ENCODE assay signal across 2 cellular contexts in the genomic region with DNA sequence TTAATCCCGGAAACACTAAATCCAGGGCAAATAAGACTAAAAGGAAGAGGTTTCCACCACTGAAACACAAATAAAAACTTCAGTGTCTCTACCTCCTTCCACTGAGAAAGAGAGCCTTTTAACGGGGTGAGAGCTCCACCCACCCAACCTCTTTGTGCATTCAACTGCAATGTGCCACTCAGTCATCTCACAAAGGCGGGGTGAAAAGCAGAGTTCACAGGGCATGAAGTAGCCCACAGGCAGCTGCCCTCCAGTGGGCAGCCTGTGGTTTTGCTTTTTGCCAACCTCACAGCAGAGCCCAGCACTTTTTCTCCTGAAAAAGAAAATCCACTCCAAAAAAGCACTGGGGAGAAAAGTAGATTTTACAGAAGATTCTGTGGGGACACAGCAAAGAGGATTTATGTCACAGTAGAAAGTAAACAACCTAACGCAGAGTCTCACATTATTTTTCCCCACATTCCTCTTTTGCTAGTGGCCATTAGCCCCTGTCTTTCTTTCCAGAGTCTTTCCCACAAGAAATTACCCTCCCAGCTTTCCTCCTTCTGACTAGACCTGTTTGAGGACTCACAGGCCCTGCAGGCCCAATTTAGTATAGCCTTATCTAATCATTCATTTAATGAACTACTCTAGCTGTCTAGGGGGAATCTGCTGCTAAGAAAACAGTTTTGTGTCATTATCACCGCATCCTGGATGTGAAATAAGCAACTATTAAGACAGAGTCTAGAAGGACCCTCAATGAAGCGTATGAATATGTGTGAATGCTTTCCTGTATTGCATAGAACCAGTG.
A peak's percentile ranks its signal among the peaks of the same experiment; 100 is the strongest.
TF ChIP-seq lines count a peak whose summit lies in the region.

No MANE protein-coding gene starts in this region.

TF ChIP-seq in GM23338, 12 proteins besides CTCF, POLR2A, EP300 and RAD21:
- TF ChIP-seq ZNF114 (CRISPR knock-in tag; IDR thresholded peaks at IDR 0.05) (no peak), ZNF331 (CRISPR knock-in tag; IDR thresholded peaks at IDR 0.05; ENCODE audit: low read depth) (peak; percentile 49; the same call in 1 of the 2 replicates)

TF ChIP-seq in H1, 55 proteins besides CTCF, POLR2A, EP300 and RAD21:
- no peak for TF ChIP-seq RXRA (IDR thresholded peaks at IDR 0.05; ENCODE audit: insufficient read depth, low read depth, low read length)
- TF ChIP-seq POLR2AphosphoS5 (IDR thresholded peaks at IDR 0.05; ENCODE audit: low read depth, low read length), result no peak
- no peak for TF ChIP-seq TEAD4 (IDR thresholded peaks at IDR 0.05; ENCODE audit: low read depth, low read length)
- no peak for TF ChIP-seq SIRT6 (IDR thresholded peaks at IDR 0.05; ENCODE audit: low read length)
